Comparison of ENCODE assay signal across 20 cellular contexts in genomic region chrX:1265061-1265460, GRCh38. TPM values are rescaled to one million over a fixed set of nuclear protein-coding genes. Genes with fewer than 3 reads are reported as not detected.
DNase-seq lines count a peak whose midpoint lies in the region; ATAC-seq and TF ChIP-seq lines count a peak whose summit lies in the region.
"Had no signal": no experiment of that assay in that cellular context is flagged by ENCODE, and none has a peak within 500 bp of the region (broad histone marks: within the 10 kb centered on the region; RNA-seq: fewer than 3 reads in every experiment).

No MANE protein-coding gene starts in this region.

- H3K79me2 ChIP-seq in HCT116 (ENCODE audit: insufficient read depth, low read length): no peaks in the 10 kb centered on the region

- BruUV-seq in HCT116 (replicated peaks; lab: Mats Ljungman, UMichigan): no TSS peak

- peaks cover 2 to 22% of the 10 kb centered on the region in 2 experiments; a peak in 3 of 4 replicates for H3K4me1 ChIP-seq in HCT116 (ENCODE audit: control insufficient read depth in 1 of 2, insufficient read depth in 2 of 2, low read length in 2 of 2)
- peaks cover 18% of the 10 kb centered on the region for H3K4me1 ChIP-seq in CD4-positive, alpha-beta memory T cell (ENCODE audit: insufficient read depth, low read length)
- H3K4me1 ChIP-seq: HAP-1 had no signal

- no peak overlapping the region for H3K9ac ChIP-seq in HCT116 (ENCODE audit: low read length)
- H3K9ac ChIP-seq: BLaER1, GM23248 had no signal

- RAD21 ChIA-PET in HCT116 (lab: Charles Lee; ENCODE audit: low non-redundant PET in 1 of 2, low total read pairs in 2 of 2, uncharacterized antibody in 2 of 2, unreplicated experiment in 2 of 2): no interaction called here

- no peaks in the 10 kb centered on the region for H3K9me3 ChIP-seq in HCT116 (ENCODE audit: control insufficient read depth in 1 of 2, insufficient read depth in 1 of 2, low read depth in 1 of 2, low read length in 2 of 2)
- no peaks in the 10 kb centered on the region for H3K9me3 ChIP-seq in CD4-positive, alpha-beta memory T cell (ENCODE audit: control insufficient read depth in 1 of 2, low read length in 2 of 2)
- H3K9me3 ChIP-seq: HAP-1 had no signal

- no peaks in the 10 kb centered on the region for H3K36me3 Mint-ChIP-seq in activated naive CD8-positive, alpha-beta T cell treated with anti-CD3 and anti-CD28 coated beads for 36 hours
- peaks cover 6% of the 10 kb centered on the region for H3K36me3 Mint-ChIP-seq in activated naive CD8-positive, alpha-beta T cell treated with anti-CD3 and anti-CD28 coated beads, Interleukin-2, amount 50 U/mL, for 24 hours (ENCODE audit: low read depth)
- peaks cover 26% of the 10 kb centered on the region for H3K36me3 Mint-ChIP-seq in dendritic cell treated with granulocyte-macrophage colony-stimulating factor and Interleukin-4, amounts not matched to agents 40 ng/mL and 50 ng/mL, for 4 days (ENCODE audit: low read depth)
- H3K36me3 Mint-ChIP-seq in activated T-cell treated with anti-CD3 and anti-CD28 coated beads, Interleukin-2, amount 50 U/mL, for 72 hours (ENCODE audit: insufficient read depth in 2 of 2): peaks cover 8 to 9% of the 10 kb centered on the region in 2 donors
- no peaks in the 10 kb centered on the region for H3K36me3 Mint-ChIP-seq in CD4-positive, alpha-beta memory T cell
- H3K36me3 Mint-ChIP-seq: CD14-positive monocyte; CD8-positive, alpha-beta T cell had no signal

- no peaks in the 10 kb centered on the region for H3K27me3 ChIP-seq in HCT116 (ENCODE audit: insufficient read depth, low read length)
- H3K27me3 ChIP-seq in CD4-positive, alpha-beta memory T cell (ENCODE audit: insufficient read depth, low read length): no peaks in the 10 kb centered on the region
- H3K27me3 ChIP-seq: BLaER1 had no signal

- no peak for TF ChIP-seq RAD21 in HCT116 (IDR thresholded peaks at IDR 0.05; ENCODE audit: low read depth)

- no peak for DNase-seq in activated naive CD8-positive, alpha-beta T cell treated with anti-CD3 and anti-CD28 coated beads for 36 hours
- no peak for DNase-seq in activated naive CD8-positive, alpha-beta T cell treated with anti-CD3 and anti-CD28 coated beads, Interleukin-2, amount 50 U/mL, for 24 hours
- DNase-seq in HCT116 (ENCODE audit: low read depth, low spot score) (no peak), posterior vena cava (ENCODE audit: low spot score) (peak; percentile 20)
- no peak for DNase-seq in activated T-cell treated with anti-CD3 and anti-CD28 coated beads, Interleukin-2, amount 50 U/mL, for 72 hours
- DNase-seq in CD4-positive, alpha-beta memory T cell: no peak
- DNase-seq: 8988T; CD8-positive, alpha-beta T cell; COR-L47; GM23248; HFFc6; IMR-90 had no signal

- no peak for ATAC-seq in activated naive CD8-positive, alpha-beta T cell treated with anti-CD3 and anti-CD28 coated beads, Interleukin-2, amount 50 U/mL, for 24 hours
- ATAC-seq in HCT116 (no peak), HG03025 (IDR thresholded peaks at IDR 0.05; ENCODE audit: low FRiP score, unreplicated experiment) (no peak)
- ATAC-seq in activated T-cell treated with anti-CD3 and anti-CD28 coated beads, Interleukin-2, amount 50 U/mL, for 72 hours (replicated peaks in 1 of 2): no peak
- ATAC-seq: CD8-positive, alpha-beta T cell had no signal

- H3K27ac Mint-ChIP-seq in activated naive CD8-positive, alpha-beta T cell treated with anti-CD3 and anti-CD28 coated beads for 36 hours: peak overlapping the region; percentile 44
- no peak overlapping the region for H3K27ac Mint-ChIP-seq in activated naive CD8-positive, alpha-beta T cell treated with anti-CD3 and anti-CD28 coated beads, Interleukin-2, amount 50 U/mL, for 24 hours
- peak overlapping the region; percentile 55 for H3K27ac Mint-ChIP-seq in dendritic cell treated with granulocyte-macrophage colony-stimulating factor and Interleukin-4, amounts not matched to agents 40 ng/mL and 50 ng/mL, for 4 days
- no peak overlapping the region for H3K27ac Mint-ChIP-seq in activated T-cell treated with anti-CD3 and anti-CD28 coated beads, Interleukin-2, amount 50 U/mL, for 72 hours
- H3K27ac Mint-ChIP-seq in CD4-positive, alpha-beta memory T cell: no peak overlapping the region
- H3K27ac Mint-ChIP-seq: CD8-positive, alpha-beta T cell; HFFc6 had no signal

- H3K4me3 Mint-ChIP-seq in activated naive CD8-positive, alpha-beta T cell treated with anti-CD3 and anti-CD28 coated beads for 36 hours: no peak overlapping the region
- H3K4me3 Mint-ChIP-seq in activated naive CD8-positive, alpha-beta T cell treated with anti-CD3 and anti-CD28 coated beads, Interleukin-2, amount 50 U/mL, for 24 hours: no peak overlapping the region
- no peak overlapping the region for H3K4me3 Mint-ChIP-seq in dendritic cell treated with granulocyte-macrophage colony-stimulating factor and Interleukin-4, amounts not matched to agents 40 ng/mL and 50 ng/mL, for 4 days
- no peak overlapping the region for H3K4me3 Mint-ChIP-seq in activated T-cell treated with anti-CD3 and anti-CD28 coated beads, Interleukin-2, amount 50 U/mL, for 72 hours
- H3K4me3 Mint-ChIP-seq in CD4-positive, alpha-beta memory T cell: no peak overlapping the region
- H3K4me3 Mint-ChIP-seq: CD14-positive monocyte; CD8-positive, alpha-beta T cell; HFFc6 had no signal

- TF ChIP-seq POLR2A in HCT116 (IDR thresholded peaks at IDR 0.05; ENCODE audit: borderline replicate concordance, extremely low read depth, insufficient read depth, insufficient read length): no peak

- no peak for TF ChIP-seq CTCF in HCT116 (IDR thresholded peaks at IDR 0.05 in 2 of 3, conservative IDR thresholded peaks at IDR 0.05 in 1 of 3; ENCODE audit: borderline replicate concordance in 1 of 3, insufficient read depth in 1 of 3, low read depth in 2 of 3, low read length in 2 of 3)

- H3K9me3 Mint-ChIP-seq in activated naive CD8-positive, alpha-beta T cell treated with anti-CD3 and anti-CD28 coated beads for 36 hours: peaks cover 23% of the 10 kb centered on the region
- peaks cover 35% of the 10 kb centered on the region for H3K9me3 Mint-ChIP-seq in activated naive CD8-positive, alpha-beta T cell treated with anti-CD3 and anti-CD28 coated beads, Interleukin-2, amount 50 U/mL, for 24 hours
- peaks cover 11% of the 10 kb centered on the region for H3K9me3 Mint-ChIP-seq in dendritic cell treated with granulocyte-macrophage colony-stimulating factor and Interleukin-4, amounts not matched to agents 40 ng/mL and 50 ng/mL, for 4 days
- peaks cover 18% of the 10 kb centered on the region in 2 donors for H3K9me3 Mint-ChIP-seq in activated T-cell treated with anti-CD3 and anti-CD28 coated beads, Interleukin-2, amount 50 U/mL, for 72 hours
- H3K9me3 Mint-ChIP-seq in CD4-positive, alpha-beta memory T cell: peaks cover 2 to 10% (median 6%) of the 10 kb centered on the region in 8 donors

- H3K27ac ChIP-seq in HCT116 (ENCODE audit: low read depth, low read length): no peak overlapping the region
- no peak overlapping the region for H3K27ac ChIP-seq in CD4-positive, alpha-beta memory T cell (ENCODE audit: low read depth, low read length)
- H3K27ac ChIP-seq: BLaER1, GM23248 had no signal

- POLR2A ChIA-PET in HCT116 (lab: Charles Lee): no interaction called here
- POLR2A ChIA-PET in CD4-positive, alpha-beta memory T cell (lab: Charles Lee; ENCODE audit: partially characterized antibody): no interaction called here

- intact Hi-C loops in HCT116 (cut with micrococcal nuclease): no loop called here
- intact Hi-C loops in dendritic cell treated with granulocyte-macrophage colony-stimulating factor and Interleukin-4, amounts not matched to agents 40 ng/mL and 50 ng/mL, for 4 days (cut with micrococcal nuclease): no loop called here
- intact Hi-C loops in posterior vena cava (cut with DNase I): no loop called here
- intact Hi-C loops in CD4-positive, alpha-beta memory T cell (cut with micrococcal nuclease): no loop called here

- H3K4me2 ChIP-seq in HCT116 (ENCODE audit: low read length): 0 out of 2 replicates have a peak overlapping the region, but pooled peaks have one; percentile 17
- H3K4me2 ChIP-seq: BLaER1 had no signal

- no peaks in the 10 kb centered on the region for H3K27me3 Mint-ChIP-seq in activated naive CD8-positive, alpha-beta T cell treated with anti-CD3 and anti-CD28 coated beads for 36 hours
- H3K27me3 Mint-ChIP-seq in activated naive CD8-positive, alpha-beta T cell treated with anti-CD3 and anti-CD28 coated beads, Interleukin-2, amount 50 U/mL, for 24 hours: no peaks in the 10 kb centered on the region
- peaks cover 4% of the 10 kb centered on the region for H3K27me3 Mint-ChIP-seq in dendritic cell treated with granulocyte-macrophage colony-stimulating factor and Interleukin-4, amounts not matched to agents 40 ng/mL and 50 ng/mL, for 4 days
- H3K27me3 Mint-ChIP-seq in activated T-cell treated with anti-CD3 and anti-CD28 coated beads, Interleukin-2, amount 50 U/mL, for 72 hours (ENCODE audit: low read depth): peaks cover 6% of the 10 kb centered on the region
- no peaks in the 10 kb centered on the region for H3K27me3 Mint-ChIP-seq in CD4-positive, alpha-beta memory T cell

- H4K20me1 ChIP-seq in HCT116 (ENCODE audit: insufficient read depth): no peaks in the 10 kb centered on the region
- H4K20me1 ChIP-seq: BLaER1 had no signal

- CTCF ChIA-PET in HCT116 (lab: Charles Lee): no interaction called here
- CTCF ChIA-PET in CD4-positive, alpha-beta memory T cell (lab: Charles Lee; ENCODE audit: partially characterized antibody): no interaction called here

- H2AFZ ChIP-seq in HCT116 (ENCODE audit: low read depth, low read length, poor library complexity, severe bottlenecking): no peak overlapping the region
- H2AFZ ChIP-seq: GM23248 had no signal

- no peak overlapping the region for H3K4me3 ChIP-seq in HCT116 (replicated peaks in 1 of 2; ENCODE audit: low read depth in 1 of 2, low read length in 2 of 2)
- H3K4me3 ChIP-seq in CD4-positive, alpha-beta memory T cell (ENCODE audit: low read length in 2 of 2): no peak overlapping the region
- H3K4me3 ChIP-seq: BLaER1, GM23248, HAP-1 had no signal

- peaks cover 11% of the 10 kb centered on the region for H3K4me1 Mint-ChIP-seq in activated naive CD8-positive, alpha-beta T cell treated with anti-CD3 and anti-CD28 coated beads for 36 hours
- peaks cover 21% of the 10 kb centered on the region for H3K4me1 Mint-ChIP-seq in activated naive CD8-positive, alpha-beta T cell treated with anti-CD3 and anti-CD28 coated beads, Interleukin-2, amount 50 U/mL, for 24 hours
- H3K4me1 Mint-ChIP-seq in dendritic cell treated with granulocyte-macrophage colony-stimulating factor and Interleukin-4, amounts not matched to agents 40 ng/mL and 50 ng/mL, for 4 days (ENCODE audit: low read depth): peaks cover 29% of the 10 kb centered on the region
- peaks cover 16% of the 10 kb centered on the region for H3K4me1 Mint-ChIP-seq in activated T-cell treated with anti-CD3 and anti-CD28 coated beads, Interleukin-2, amount 50 U/mL, for 72 hours (ENCODE audit: low read depth)
- peaks cover 12 to 31% (median 24%) of the 10 kb centered on the region in 4 donors for H3K4me1 Mint-ChIP-seq in CD4-positive, alpha-beta memory T cell

- H3K36me3 ChIP-seq in HCT116 (ENCODE audit: control insufficient read depth in 1 of 2, insufficient read depth in 2 of 2, low read length in 2 of 2): no peaks in the 10 kb centered on the region
- no peaks in the 10 kb centered on the region for H3K36me3 ChIP-seq in CD4-positive, alpha-beta memory T cell (ENCODE audit: insufficient read depth, low read length)
- H3K36me3 ChIP-seq: BLaER1, HAP-1 had no signal

- H3K9me2 ChIP-seq in HCT116 (ENCODE audit: insufficient read depth): no peaks in the 10 kb centered on the region

RNA-seq across cellular contexts. Expression of gene CSF2RA, which starts 3.6 kb away (rescaled TPM):
- not detected for total RNA-seq in activated naive CD8-positive, alpha-beta T cell treated with anti-CD3 and anti-CD28 coated beads for 36 hours
- total RNA-seq in HCT116 (2021; ENCODE audit: unreplicated experiment) (3.8 TPM), posterior vena cava (10 to 100 TPM in 1 of 2 donors, 1 to 10 TPM in 1; 4.9 to 13.1 TPM)
- 4.3 and 6.4 TPM in 2 replicates for polyA plus RNA-seq in HCT116 (2012)
- under 1 TPM; 0.41 to 0.69 TPM for total RNA-seq in activated T-cell treated with anti-CD3 and anti-CD28 coated beads, Interleukin-2, amount 50 U/mL, for 72 hours
- total RNA-seq in CD4-positive, alpha-beta memory T cell: 1 to 10 TPM in 1 of 2 experiments, under 1 TPM in 1; 0.69 to 1.4 TPM
- polyA plus RNA-seq in CD4-positive, alpha-beta memory T cell: under 1 TPM in 1 of 2 donors, not detected in 1; 0.79 TPM
- total RNA-seq: A673; CD8-positive, alpha-beta T cell; GM23248; IMR-90 had no signal
- polyA plus RNA-seq: AG04450, GM23248, IMR-90 had no signal

RNA-seq across cellular contexts. Expression of gene CRLF2, which starts 52.6 kb away (rescaled TPM):
- under 1 TPM; 0.40 to 0.52 TPM for total RNA-seq in activated naive CD8-positive, alpha-beta T cell treated with anti-CD3 and anti-CD28 coated beads for 36 hours
- total RNA-seq in HCT116 (2021; ENCODE audit: unreplicated experiment) (0.34 TPM), posterior vena cava (1 to 10 TPM in 1 of 2 donors, under 1 TPM in 1; 0.33 to 1.1 TPM)
- polyA plus RNA-seq in HCT116 (2012): 0.20 and 0.47 TPM in 2 replicates
- total RNA-seq in activated T-cell treated with anti-CD3 and anti-CD28 coated beads, Interleukin-2, amount 50 U/mL, for 72 hours: 1 to 10 TPM in 1 of 2 donors, under 1 TPM in 1; 0.22 to 1.4 TPM
- under 1 TPM; 0.19 to 0.38 TPM for total RNA-seq in CD4-positive, alpha-beta memory T cell
- not detected for polyA plus RNA-seq in CD4-positive, alpha-beta memory T cell
- total RNA-seq: A673; CD8-positive, alpha-beta T cell; GM23248; H4; IMR-90 had no signal
- polyA plus RNA-seq: AG04450, GM23248, IMR-90 had no signal

Comparison
In these comparisons a context has a peak if more than half of its experiments do, and no peak if none do; other contexts are left out.
1. H3K27ac Mint-ChIP-seq: peak in activated naive CD8-positive, alpha-beta T cell treated with anti-CD3 and anti-CD28 coated beads for 36 hours (single experiment) and dendritic cell treated with granulocyte-macrophage colony-stimulating factor and Interleukin-4, amounts not matched to agents 40 ng/mL and 50 ng/mL, for 4 days (single experiment); none in activated naive CD8-positive, alpha-beta T cell treated with anti-CD3 and anti-CD28 coated beads, Interleukin-2, amount 50 U/mL, for 24 hours (single experiment), activated T-cell treated with anti-CD3 and anti-CD28 coated beads, Interleukin-2, amount 50 U/mL, for 72 hours (single experiment) and CD4-positive, alpha-beta memory T cell (0 of 7).